In the genomic region with DNA sequence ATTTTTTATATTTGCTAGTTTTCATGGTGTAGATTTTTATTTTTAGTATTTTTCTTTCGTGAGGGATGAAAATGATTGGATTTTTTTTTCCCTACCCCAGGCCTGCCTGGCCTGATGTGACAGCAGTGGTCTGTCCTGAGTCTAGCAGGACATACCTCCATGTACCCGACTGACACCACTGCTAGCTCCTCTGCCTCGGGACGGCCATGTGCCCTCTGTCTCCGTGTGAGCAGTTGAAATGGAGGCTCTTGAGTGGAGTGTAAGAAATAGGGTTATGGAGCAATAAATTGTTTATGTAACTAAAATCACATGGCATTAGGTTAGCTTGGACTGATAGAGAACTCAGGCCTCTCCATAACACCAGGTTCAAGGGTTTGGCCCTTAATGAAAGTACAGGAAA, we compare ENCODE assay signal across 22 cellular contexts.
"Had no signal": no experiment of that assay in that cellular context is flagged by ENCODE, and none has a peak within 500 bp of the region (broad histone marks: within the 10 kb centered on the region; RNA-seq: fewer than 3 reads in every experiment).

No MANE protein-coding gene starts in this region.

- H3K27ac Mint-ChIP-seq: dendritic cell treated with granulocyte-macrophage colony-stimulating factor and Interleukin-4, amounts not matched to agents 40 ng/mL and 50 ng/mL, for 4 days; endodermal cell had no signal

- H3K9me3 ChIP-seq: colonic mucosa, esophagus squamous epithelium, gastrocnemius medialis, gastroesophageal sphincter, heart left ventricle, heart right ventricle had no signal

- H3K4me3 ChIP-seq: colonic mucosa, coronary artery, dorsolateral prefrontal cortex, esophagus squamous epithelium, gastrocnemius medialis, gastroesophageal sphincter, heart left ventricle, heart right ventricle had no signal

- H3K27me3 Mint-ChIP-seq: effector memory CD8-positive, alpha-beta T cell had no signal

- H3K9me3 Mint-ChIP-seq: dendritic cell treated with granulocyte-macrophage colony-stimulating factor and Interleukin-4, amounts not matched to agents 40 ng/mL and 50 ng/mL, for 4 days; effector memory CD8-positive, alpha-beta T cell; endodermal cell had no signal

- H3K4me1 ChIP-seq: colonic mucosa, esophagus squamous epithelium, foreskin keratinocyte, gastrocnemius medialis, gastroesophageal sphincter had no signal

- DNase-seq: cortex of kidney; dermis blood vessel endothelial cell; dorsolateral prefrontal cortex; effector CD4-positive, alpha-beta T cell; effector CD8-positive, alpha-beta T cell; effector memory CD4-positive, alpha-beta T cell; effector memory CD8-positive, alpha-beta T cell; esophagus squamous epithelium; foreskin fibroblast; foreskin keratinocyte; foreskin melanocyte; gastrocnemius medialis; hippocampal formation had no signal

- H3K27ac ChIP-seq: colonic mucosa, coronary artery, dorsolateral prefrontal cortex, epithelial cell of prostate, esophagus squamous epithelium, foreskin keratinocyte, gastrocnemius medialis, gastroesophageal sphincter, heart left ventricle, heart right ventricle had no signal

- H3K4me3 Mint-ChIP-seq: dendritic cell treated with granulocyte-macrophage colony-stimulating factor and Interleukin-4, amounts not matched to agents 40 ng/mL and 50 ng/mL, for 4 days; effector memory CD8-positive, alpha-beta T cell; endodermal cell had no signal

- ATAC-seq: effector memory CD8-positive, alpha-beta T cell; esophagus mucosa; foreskin keratinocyte; gastrocnemius medialis; gastroesophageal sphincter had no signal

- H3K27me3 ChIP-seq: colonic mucosa, dorsolateral prefrontal cortex, esophagus squamous epithelium, foreskin keratinocyte, gastrocnemius medialis, gastroesophageal sphincter, heart left ventricle, heart right ventricle had no signal

- H3K36me3 ChIP-seq: colonic mucosa, esophagus squamous epithelium, gastrocnemius medialis, heart left ventricle, heart right ventricle had no signal
